Comparison of ENCODE assay signal across 1 cellular context in the genomic region with DNA sequence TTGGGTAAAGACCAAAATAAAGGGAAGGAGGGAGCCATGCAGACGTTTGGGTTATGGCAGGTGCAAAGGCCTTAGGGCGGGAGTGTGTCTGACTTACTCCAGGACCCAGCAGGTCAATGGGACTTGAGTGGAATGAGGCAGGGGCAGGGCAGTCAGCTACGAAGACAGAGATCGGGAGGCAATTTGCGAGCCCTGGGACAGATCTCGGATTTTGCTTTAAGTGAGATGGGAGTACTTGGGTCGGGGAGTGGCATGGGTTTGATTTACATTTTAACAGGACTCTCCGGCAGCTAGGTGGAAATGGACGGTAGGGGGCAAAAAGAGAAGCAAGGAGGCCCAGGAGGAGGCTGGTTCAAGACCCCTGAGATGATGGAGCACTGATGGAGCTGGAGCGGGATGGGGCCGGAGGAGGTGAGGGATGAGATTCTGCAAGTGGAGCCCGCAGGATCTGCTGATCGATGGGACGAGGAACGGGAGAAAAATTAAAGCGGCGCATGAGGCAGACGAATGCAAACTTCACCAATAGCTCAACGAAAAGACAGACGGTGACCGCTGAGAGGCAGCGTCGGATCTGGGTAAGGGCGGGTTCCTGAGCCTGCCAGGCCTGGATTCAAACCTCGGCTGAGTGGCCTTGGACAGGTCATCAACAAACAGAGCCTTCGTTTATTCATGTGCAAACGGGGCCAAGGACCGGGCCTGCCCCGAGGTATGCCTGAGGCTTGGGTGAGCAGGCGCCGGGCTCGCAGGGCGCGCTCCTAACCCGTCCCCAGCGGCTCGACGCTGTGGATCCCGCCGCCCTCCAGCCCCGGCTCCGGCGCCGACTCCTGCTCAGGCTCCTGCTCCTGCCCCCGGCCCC.
TF ChIP-seq lines count a peak whose summit lies in the region.

No MANE protein-coding gene starts in this region.

TF ChIP-seq in H1, 55 proteins besides CTCF, POLR2A, EP300 and RAD21:
- TF ChIP-seq SP1 (IDR thresholded peaks at IDR 0.05; ENCODE audit: low read depth, low read length) (no peak), MAFK (IDR thresholded peaks at IDR 0.05; ENCODE audit: low read depth, low read length) (no peak), POLR2AphosphoS5 (IDR thresholded peaks at IDR 0.05; ENCODE audit: low read depth, low read length) (peak; percentile 68), PHF8 (conservative IDR thresholded peaks at IDR 0.05; ENCODE audit: low read depth, low read length) (0 out of 2 replicates have a peak, but pooled peaks have one; percentile 40), ASH2L (IDR thresholded peaks at IDR 0.05; ENCODE audit: low read length) (peak; percentile 20), RBBP5 (IDR thresholded peaks at IDR 0.05; ENCODE audit: borderline replicate concordance, low read depth, low read length) (0 out of 2 replicates have a peak, but pooled peaks have one; percentile 25), CHD2 (IDR thresholded peaks at IDR 0.05; ENCODE audit: low read length) (no peak), SIN3A (conservative IDR thresholded peaks at IDR 0.05 in 1 of 2, IDR thresholded peaks at IDR 0.05 in 1 of 2; ENCODE audit: low read depth in 1 of 2, low read length in 2 of 2) (peak; percentile 35 to 71; a peak in 2 of 4 replicates), TAF7 (optimal IDR thresholded peaks at IDR 0.05; ENCODE audit: borderline replicate concordance, low read depth, low read length) (no peak), KDM4A (IDR thresholded peaks at IDR 0.05; ENCODE audit: low read depth, low read length, severe bottlenecking) (peak; percentile 56), RXRA (IDR thresholded peaks at IDR 0.05; ENCODE audit: insufficient read depth, low read depth, low read length) (no peak), KDM1A (IDR thresholded peaks at IDR 0.05; ENCODE audit: borderline replicate concordance, low read length) (peak; percentile 59; the same call in 1 of the 2 replicates), CREB1 (IDR thresholded peaks at IDR 0.05) (peak; percentile 59), TBP (IDR thresholded peaks at IDR 0.05; ENCODE audit: low read depth, low read length) (peak; percentile 0), YY1 (IDR thresholded peaks at IDR 0.05; ENCODE audit: low read depth, low read length) (peak; percentile 27; the same call in 1 of the 2 replicates)
- TF ChIP-seq, protein P1, sequence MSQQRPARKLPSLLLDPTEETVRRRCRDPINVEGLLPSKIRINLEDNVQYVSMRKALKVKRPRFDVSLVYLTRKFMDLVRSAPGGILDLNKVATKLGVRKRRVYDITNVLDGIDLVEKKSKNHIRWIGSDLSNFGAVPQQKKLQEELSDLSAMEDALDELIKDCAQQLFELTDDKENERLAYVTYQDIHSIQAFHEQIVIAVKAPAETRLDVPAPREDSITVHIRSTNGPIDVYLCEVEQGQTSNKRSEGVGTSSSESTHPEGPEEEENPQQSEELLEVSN (IDR thresholded peaks at IDR 0.05): 0 out of 2 replicates have a peak, but pooled peaks have one; percentile 15
- TF ChIP-seq, protein P2, sequence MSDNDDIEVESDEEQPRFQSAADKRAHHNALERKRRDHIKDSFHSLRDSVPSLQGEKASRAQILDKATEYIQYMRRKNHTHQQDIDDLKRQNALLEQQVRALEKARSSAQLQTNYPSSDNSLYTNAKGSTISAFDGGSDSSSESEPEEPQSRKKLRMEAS (IDR thresholded peaks at IDR 0.05): no peak; the same call in 1 of the 2 replicates
- TF ChIP-seq, protein P3, sequence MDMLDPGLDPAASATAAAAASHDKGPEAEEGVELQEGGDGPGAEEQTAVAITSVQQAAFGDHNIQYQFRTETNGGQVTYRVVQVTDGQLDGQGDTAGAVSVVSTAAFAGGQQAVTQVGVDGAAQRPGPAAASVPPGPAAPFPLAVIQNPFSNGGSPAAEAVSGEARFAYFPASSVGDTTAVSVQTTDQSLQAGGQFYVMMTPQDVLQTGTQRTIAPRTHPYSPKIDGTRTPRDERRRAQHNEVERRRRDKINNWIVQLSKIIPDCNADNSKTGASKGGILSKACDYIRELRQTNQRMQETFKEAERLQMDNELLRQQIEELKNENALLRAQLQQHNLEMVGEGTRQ (IDR thresholded peaks at IDR 0.05; ENCODE audit: low read length): no peak
- TF ChIP-seq, protein P4, sequence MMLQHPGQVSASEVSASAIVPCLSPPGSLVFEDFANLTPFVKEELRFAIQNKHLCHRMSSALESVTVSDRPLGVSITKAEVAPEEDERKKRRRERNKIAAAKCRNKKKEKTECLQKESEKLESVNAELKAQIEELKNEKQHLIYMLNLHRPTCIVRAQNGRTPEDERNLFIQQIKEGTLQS (IDR thresholded peaks at IDR 0.05; ENCODE audit: insufficient read depth, low read depth, low read length): no peak
TF ChIP-seq in H1: peak in this region for 11.
